26 cellular contexts compared by ENCODE assay signal in genomic region chr3:25508433-25508832, GRCh38.
DNase-seq lines count a peak whose midpoint lies in the region; ATAC-seq and TF ChIP-seq lines count a peak whose summit lies in the region.
"Had no signal": no experiment of that assay in that cellular context is flagged by ENCODE, and none has a peak within 500 bp of the region (broad histone marks: within the 10 kb centered on the region; RNA-seq: fewer than 3 reads in every experiment).

No MANE protein-coding gene starts in this region.

- H3K9me3 ChIP-seq in heart left ventricle (no peaks in the 10 kb centered on the region), esophagus squamous epithelium (no peaks in the 10 kb centered on the region), psoas muscle (no peaks in the 10 kb centered on the region), upper lobe of right lung (no peaks in the 10 kb centered on the region)

- H3K4me1 ChIP-seq in heart left ventricle, result peaks cover 0 to 68% (median 32%) of the 10 kb centered on the region in 12 donors
- peaks cover 0 to 36% (median 2%) of the 10 kb centered on the region in 3 donors for H3K4me1 ChIP-seq in esophagus squamous epithelium
- H3K4me1 ChIP-seq in psoas muscle, result peaks cover 41% of the 10 kb centered on the region
- H3K4me1 ChIP-seq in upper lobe of right lung, result peaks cover 6% of the 10 kb centered on the region

- no peak for DNase-seq in heart left ventricle
- DNase-seq in cardiac septum (ENCODE audit: low spot score), result no peak
- DNase-seq in esophagus squamous epithelium (lab: John Stamatoyannopoulos, UW), result no peak
- no peak for DNase-seq in psoas muscle
- no peak for DNase-seq in upper lobe of right lung
- no peak for DNase-seq in NCI-H1048 (lab: John Stamatoyannopoulos, UW)
- no peak for DNase-seq in hippocampal formation (lab: John Stamatoyannopoulos, UW)
- DNase-seq: activated CD4-positive, alpha-beta T cell treated with anti-CD3 and anti-CD28 coated beads for 48 hours; activated gamma-delta T cell; activated T-cell treated with anti-CD3 and anti-CD28 coated beads, Interleukin-2, amount 50 U/mL, for 1 hour; AML-193; CD4-positive, alpha-beta T cell; effector CD4-positive, alpha-beta T cell; head of caudate nucleus; left colon; midbrain; naive thymus-derived CD8-positive, alpha-beta T cell; NCI-H1417 treated with DMSO at 0.1 percent for 48 hours; NCI-H345; stimulated activated CD4-positive, alpha-beta T cell treated with anti-CD3 and anti-CD28 coated beads, Interleukin-15, amount 100 ng/mL, for 24 hours; stimulated activated naive CD4-positive, alpha-beta T cell; T-helper 2 cell had no signal

- TF ChIP-seq POLR2A in heart left ventricle (IDR thresholded peaks at IDR 0.05) (no peak), esophagus squamous epithelium (IDR thresholded peaks at IDR 0.05) (no peak)

- H3K36me3 ChIP-seq in heart left ventricle (peaks cover 0 to 4% (median 0%) of the 10 kb centered on the region in 9 donors), esophagus squamous epithelium (peaks cover 0 to 4% (median 0%) of the 10 kb centered on the region in 3 donors), psoas muscle (ENCODE audit: insufficient read depth in 1 of 2, low read depth in 1 of 2) (no peaks in the 10 kb centered on the region), upper lobe of right lung (no peaks in the 10 kb centered on the region)

- 10 to 22% (median 17%) methylated on average over 1 of the region's 1 CpG for WGBS in heart left ventricle, 4 donors
- 27 to 43% methylated on average over 1 of the region's 1 CpG for WGBS in esophagus squamous epithelium, 2 donors
- WGBS in psoas muscle, 3 donors, result 0 to 11% (median 3%) methylated on average over 1 of the region's 1 CpG

- H3K27me3 ChIP-seq in heart left ventricle (no peaks in the 10 kb centered on the region), esophagus squamous epithelium (no peaks in the 10 kb centered on the region), psoas muscle (ENCODE audit: insufficient read depth in 3 of 3, low read length in 2 of 3) (no peaks in the 10 kb centered on the region), upper lobe of right lung (no peaks in the 10 kb centered on the region)

- intact Hi-C loops in heart left ventricle (cut with DNase I), result loop anchor here in 2 of 10 donors (5.0 to 10.0 kb wide), 2 partner anchors 74 to 84 kb away; no protein-coding TSS in a partner anchor
- intact Hi-C loops in cardiac septum (cut with DNase I), result no loop called here
- intact Hi-C loops in esophagus squamous epithelium (cut with DNase I), result no loop called here
- intact Hi-C loops in psoas muscle (cut with DNase I), result loop anchor here in 1 of 2 donors (5.0 kb wide), 2 partner anchors 41 to 64 kb away; no protein-coding TSS in a partner anchor
- intact Hi-C loops in upper lobe of right lung (cut with DNase I), result no loop called here

- TF ChIP-seq CTCF in heart left ventricle (IDR thresholded peaks at IDR 0.05), result no peak
- no peak for TF ChIP-seq CTCF in esophagus squamous epithelium (IDR thresholded peaks at IDR 0.05)
- no peak for TF ChIP-seq CTCF in psoas muscle (IDR thresholded peaks at IDR 0.05)
- TF ChIP-seq CTCF in upper lobe of right lung (IDR thresholded peaks at IDR 0.05), result no peak

- H3K27ac ChIP-seq in heart left ventricle (peak overlapping the region; percentile 24 to 76 (median 64)), esophagus squamous epithelium (peak overlapping the region; percentile 40 to 77 (median 72)), psoas muscle (peak overlapping the region; percentile 66), upper lobe of right lung (peak overlapping the region; percentile 38)
- H3K27ac ChIP-seq: epithelial cell of prostate, HL-60, KMS-11 had no signal

- no peak overlapping the region for H3K4me3 ChIP-seq in heart left ventricle
- H3K4me3 ChIP-seq in esophagus squamous epithelium, result no peak overlapping the region
- no peak overlapping the region for H3K4me3 ChIP-seq in psoas muscle
- no peak overlapping the region for H3K4me3 ChIP-seq in upper lobe of right lung

- ATAC-seq in heart left ventricle (peak in 3 of 4 donors; percentile 35 to 63 (median 45)), psoas muscle (peak in 3 of 4 donors; percentile 17 to 78 (median 53)), upper lobe of right lung (no peak), GM21447 (IDR thresholded peaks at IDR 0.05; ENCODE audit: unreplicated experiment) (no peak)
- ATAC-seq: left colon; naive thymus-derived CD8-positive, alpha-beta T cell had no signal

Comparison
In these comparisons a context has a peak if more than half of its experiments do, and no peak if none do; other contexts are left out.
1. ATAC-seq: peak in heart left ventricle (3 of 4) and psoas muscle (3 of 4); none in upper lobe of right lung (single experiment) and GM21447 (single experiment).
2. Peak in every context shown above with its lines, with median percentiles within 50 percentile points of each other: H3K27ac ChIP-seq.